In the genomic region with DNA sequence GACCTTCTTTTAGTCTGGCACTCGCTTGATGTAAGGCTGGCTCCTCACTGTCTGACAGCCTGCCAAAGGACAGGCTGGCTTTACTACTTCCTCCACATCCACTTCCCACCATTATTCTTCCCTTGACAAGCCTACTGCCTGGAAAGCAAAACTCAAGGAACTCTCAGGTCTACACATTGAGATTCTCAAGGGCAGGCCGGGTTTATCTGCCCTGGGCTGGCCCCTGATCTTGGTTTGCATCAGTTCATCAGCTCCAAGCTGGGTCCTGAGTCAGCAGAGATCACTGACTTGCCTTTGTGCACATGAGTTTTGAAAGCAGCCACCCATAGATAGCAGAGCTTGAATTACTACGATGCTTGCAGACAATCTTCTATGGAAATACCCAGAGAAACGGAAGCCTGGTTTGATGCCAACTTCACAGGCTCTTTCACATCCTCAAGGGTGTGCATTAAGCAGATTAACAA, we compare ENCODE assay signal across 8 cellular contexts. TPM values are rescaled to one million over a fixed set of nuclear protein-coding genes. Genes with fewer than 3 reads are reported as not detected.
A peak's percentile ranks its signal among the peaks of the same experiment; 100 is the strongest.
DNase-seq lines count a peak whose midpoint lies in the region; ATAC-seq and TF ChIP-seq lines count a peak whose summit lies in the region.

No MANE protein-coding gene starts in this region.

- WGBS in smooth muscle cell (ENCODE audit: low lambda C conversion rate) = 78% methylated on average over 4 of the region's 4 CpGs
- WGBS in thyroid gland, 2 donors = 58 to 79% methylated on average over 4 of the region's 4 CpGs

- CTCF ChIA-PET in activated CD8-positive, alpha-beta memory T cell treated with anti-CD3 and anti-CD28 coated beads, Interleukin-2, amount 10 ng/mL, durations not matched to agents 7 days and 5 days (lab: Charles Lee) = interaction anchor here (1.0 to 1.3 kb wide), 2 partner anchors 12 to 15 kb away, joined by 3 read pairs; no protein-coding TSS in a partner anchor

- no peaks in the 10 kb centered on the region for H3K27me3 Mint-ChIP-seq in activated CD8-positive, alpha-beta memory T cell treated with anti-CD3 and anti-CD28 coated beads, Interleukin-2, amount 10 ng/mL, durations not matched to agents 7 days and 5 days

- no peak overlapping the region for H3K4me3 ChIP-seq in smooth muscle cell
- no peak overlapping the region for H3K4me3 ChIP-seq in thyroid gland (replicated peaks in 1 of 3)

- no peaks in the 10 kb centered on the region for H3K9me3 ChIP-seq in smooth muscle cell (replicated peaks; ENCODE audit: low read depth)
- H3K9me3 ChIP-seq in thyroid gland = no peaks in the 10 kb centered on the region

- no peak for TF ChIP-seq CTCF in smooth muscle cell (IDR thresholded peaks at IDR 0.05; ENCODE audit: borderline replicate concordance, insufficient read depth, poor library complexity, severe bottlenecking)
- no peak for TF ChIP-seq CTCF in thyroid gland (IDR thresholded peaks at IDR 0.05)

- H3F3A ChIP-seq in smooth muscle cell (ENCODE audit: low read depth) = peaks cover 24% of the 10 kb centered on the region

- no peak overlapping the region for H3K4me2 ChIP-seq in smooth muscle cell

- no peak for TF ChIP-seq POLR2A in thyroid gland (IDR thresholded peaks at IDR 0.05)

- H3K9ac ChIP-seq in smooth muscle cell (ENCODE audit: low read depth) = no peak overlapping the region

- DNase-seq in activated CD8-positive, alpha-beta memory T cell treated with anti-CD3 and anti-CD28 coated beads, Interleukin-2, amount 10 ng/mL, durations not matched to agents 7 days and 5 days = no peak
- DNase-seq in activated CD8-positive, alpha-beta memory T cell treated with anti-CD3 and anti-CD28 coated beads for 24 hours = no peak
- no peak for DNase-seq in activated naive CD4-positive, alpha-beta T cell treated with anti-CD3 and anti-CD28 coated beads, Interleukin-2, amount 50 U/mL, for 72 hours (ENCODE audit: low spot score in 2 of 2)
- no peak for DNase-seq in smooth muscle cell (lab: John Stamatoyannopoulos, UW; ENCODE audit: unreplicated experiment)
- DNase-seq in NCI-H510A treated with DMSO at 0.1 percent for 48 hours (lab: John Stamatoyannopoulos, UW) = no peak
- DNase-seq in NCI-H2107 treated with DMSO at 0.1 percent for 48 hours (lab: John Stamatoyannopoulos, UW; ENCODE audit: unreplicated experiment) = no peak
- DNase-seq in thyroid gland = no peak

- no peaks in the 10 kb centered on the region for H3K9me3 Mint-ChIP-seq in activated CD8-positive, alpha-beta memory T cell treated with anti-CD3 and anti-CD28 coated beads, Interleukin-2, amount 10 ng/mL, durations not matched to agents 7 days and 5 days (ENCODE audit: low read depth)
- H3K9me3 Mint-ChIP-seq in activated naive CD4-positive, alpha-beta T cell treated with anti-CD3 and anti-CD28 coated beads, Interleukin-2, amount 50 U/mL, for 72 hours = peaks cover 0 to 5% of the 10 kb centered on the region in 2 donors

- H3K4me1 ChIP-seq in smooth muscle cell (ENCODE audit: low read depth) (no peaks in the 10 kb centered on the region), thyroid gland (peaks cover 0 to 6% of the 10 kb centered on the region in 2 donors)

- intact Hi-C loops in thyroid gland (cut with DNase I) = no loop called here

- peaks cover 24% of the 10 kb centered on the region for H3K4me1 Mint-ChIP-seq in activated CD8-positive, alpha-beta memory T cell treated with anti-CD3 and anti-CD28 coated beads, Interleukin-2, amount 10 ng/mL, durations not matched to agents 7 days and 5 days

- no peak overlapping the region for H2AFZ ChIP-seq in smooth muscle cell (ENCODE audit: low read depth)

- H3K4me3 Mint-ChIP-seq in activated CD8-positive, alpha-beta memory T cell treated with anti-CD3 and anti-CD28 coated beads, Interleukin-2, amount 10 ng/mL, durations not matched to agents 7 days and 5 days = no peak overlapping the region

- H3K79me2 ChIP-seq in smooth muscle cell (ENCODE audit: low read depth) = no peaks in the 10 kb centered on the region

- peak overlapping the region; percentile 1 for H3K27ac Mint-ChIP-seq in activated CD8-positive, alpha-beta memory T cell treated with anti-CD3 and anti-CD28 coated beads, Interleukin-2, amount 10 ng/mL, durations not matched to agents 7 days and 5 days
- peak overlapping the region; percentile 71 to 91 for H3K27ac Mint-ChIP-seq in activated naive CD4-positive, alpha-beta T cell treated with anti-CD3 and anti-CD28 coated beads, Interleukin-2, amount 50 U/mL, for 72 hours

- H3K27ac ChIP-seq in smooth muscle cell (ENCODE audit: low read depth) (peak overlapping the region; percentile 14), thyroid gland (no peak overlapping the region)

- H3K36me3 ChIP-seq in smooth muscle cell (ENCODE audit: low read depth) (peaks cover 3% of the 10 kb centered on the region), thyroid gland (no peaks in the 10 kb centered on the region)

- H3K27me3 ChIP-seq in smooth muscle cell (ENCODE audit: low read depth) (no peaks in the 10 kb centered on the region), thyroid gland (no peaks in the 10 kb centered on the region)

- peaks cover 25% of the 10 kb centered on the region for H3K36me3 Mint-ChIP-seq in activated CD8-positive, alpha-beta memory T cell treated with anti-CD3 and anti-CD28 coated beads, Interleukin-2, amount 10 ng/mL, durations not matched to agents 7 days and 5 days
- H3K36me3 Mint-ChIP-seq in activated naive CD4-positive, alpha-beta T cell treated with anti-CD3 and anti-CD28 coated beads, Interleukin-2, amount 50 U/mL, for 72 hours = peaks cover 0 to 7% of the 10 kb centered on the region in 2 donors

- H4K20me1 ChIP-seq in smooth muscle cell (ENCODE audit: low read depth) = peaks cover 23% of the 10 kb centered on the region

- no peak for ATAC-seq in activated CD8-positive, alpha-beta memory T cell treated with anti-CD3 and anti-CD28 coated beads, Interleukin-2, amount 10 ng/mL, durations not matched to agents 7 days and 5 days
- peak; percentile 45 for ATAC-seq in HG03139 (IDR thresholded peaks at IDR 0.05; ENCODE audit: unreplicated experiment)
- ATAC-seq in activated naive CD4-positive, alpha-beta T cell treated with anti-CD3 and anti-CD28 coated beads, Interleukin-2, amount 50 U/mL, for 72 hours = peak in 1 of 2 donors; percentile 34

RNA-seq across cellular contexts. Expression of a gene that starts 53.9 kb away (rescaled TPM):
- total RNA-seq in activated CD8-positive, alpha-beta memory T cell treated with anti-CD3 and anti-CD28 coated beads, Interleukin-2, amount 10 ng/mL, durations not matched to agents 7 days and 5 days = 10 to 100 TPM; 14.4 to 16.3 TPM
- 10 to 100 TPM in 1 of 2 donors, 1 to 10 TPM in 1; 4.4 to 15.3 TPM for total RNA-seq in activated naive CD4-positive, alpha-beta T cell treated with anti-CD3 and anti-CD28 coated beads, Interleukin-2, amount 50 U/mL, for 72 hours
- total RNA-seq in smooth muscle cell (10.9 and 22.5 TPM in 2 replicates), thyroid gland (100 to 1,000 TPM in 1 of 4 donors, 10 to 100 TPM in 3; 30.5 to 122 (median 60.4) TPM)
- polyA plus RNA-seq in smooth muscle cell = 10.1 and 10.3 TPM in 2 replicates
